Comparison of ENCODE assay signal across 18 cellular contexts in the genomic region with DNA sequence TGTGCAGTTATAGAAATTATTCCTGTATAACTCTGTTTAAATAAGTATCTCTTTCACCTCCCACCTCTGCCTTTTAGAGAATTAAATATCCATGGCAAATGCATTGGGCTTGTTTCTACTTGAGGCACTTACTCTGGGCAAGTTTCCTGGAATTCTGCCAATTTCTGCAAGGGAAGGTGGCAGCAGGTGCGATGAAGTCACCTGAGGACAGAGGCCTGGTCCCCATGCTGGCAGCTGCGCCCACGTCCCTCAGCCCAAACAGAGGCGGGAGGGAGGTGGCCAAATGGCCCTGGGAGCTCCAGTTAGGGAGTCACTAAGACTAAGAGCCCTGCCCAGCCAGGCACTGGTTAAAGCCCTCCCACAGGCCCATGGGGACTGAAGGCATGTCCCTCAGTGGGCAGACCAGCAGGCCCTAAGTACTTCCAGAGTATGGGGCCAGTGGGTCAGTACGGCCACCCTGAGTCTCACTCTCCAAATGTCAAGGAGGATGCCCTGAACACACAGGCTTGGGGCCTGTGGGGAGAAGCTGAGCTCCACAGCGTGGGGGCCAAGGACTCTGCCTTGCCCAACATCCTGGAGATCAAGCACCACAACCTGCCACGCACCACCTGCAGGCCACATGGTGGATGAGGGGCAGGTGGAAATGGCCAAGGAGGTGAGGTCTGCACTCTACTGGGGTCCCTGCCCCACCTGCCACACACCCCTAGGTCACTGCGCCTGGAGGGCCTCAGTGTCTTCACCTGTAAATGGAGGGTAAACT. TPM values are rescaled to one million over a fixed set of nuclear protein-coding genes. Genes with fewer than 3 reads are reported as not detected.
A peak's percentile ranks its signal among the peaks of the same experiment; 100 is the strongest.
DNase-seq lines count a peak whose midpoint lies in the region; ATAC-seq, FAIRE-seq and TF ChIP-seq lines count a peak whose summit lies in the region.
"Had no signal": no experiment of that assay in that cellular context is flagged by ENCODE, and none has a peak within 500 bp of the region (broad histone marks: within the 10 kb centered on the region; RNA-seq: fewer than 3 reads in every experiment).

No MANE protein-coding gene starts in this region.

- H3K36me3 ChIP-seq in pancreas (no peaks in the 10 kb centered on the region), left ventricle myocardium inferior (no peaks in the 10 kb centered on the region)

- FAIRE-seq in pancreas (lab: Jason Lieb, UNC): no peak
- FAIRE-seq: G401.6, HTR-8/SVneo, urothelium cell line had no signal

- intact Hi-C loops in pancreas (cut with DNase I): no loop called here
- intact Hi-C loops in left ventricle myocardium inferior (cut with micrococcal nuclease): no loop called here

- H3K4me3 ChIP-seq in pancreas: no peak overlapping the region
- H3K4me3 ChIP-seq in left ventricle myocardium inferior: no peak overlapping the region

- WGBS in pancreas, 2 donors: 54 to 55% methylated on average over 8 of the region's 8 CpGs

- H3K4me1 ChIP-seq in pancreas (peaks cover 0 to 8% (median 4%) of the 10 kb centered on the region in 3 donors), left ventricle myocardium inferior (no peaks in the 10 kb centered on the region)

- no peak overlapping the region for H3K4me3 Mint-ChIP-seq in WTC11
- H3K4me3 Mint-ChIP-seq: activated naive CD4-positive, alpha-beta T cell treated with anti-CD3 and anti-CD28 coated beads, Interleukin-2, amount 10 ng/mL, durations not matched to agents 7 days and 5 days; CD14-positive monocyte had no signal

- peak; percentile 73 for DNase-seq in NCI-H1436 (lab: John Stamatoyannopoulos, UW)
- DNase-seq in NCI-H1436 treated with DMSO at 0.1 percent for 48 hours (lab: John Stamatoyannopoulos, UW): no peak
- DNase-seq in NCI-H2196 (lab: John Stamatoyannopoulos, UW; ENCODE audit: unreplicated experiment): peak; percentile 89
- DNase-seq in WTC11 (ENCODE audit: low spot score): no peak
- peak in 5 of 6 donors; percentile 56 to 88 (median 78) for DNase-seq in pancreas
- no peak for DNase-seq in activated CD4-positive, alpha-beta T cell treated with anti-CD3 and anti-CD28 coated beads for 48 hours
- DNase-seq in left ventricle myocardium inferior: no peak
- DNase-seq: 8988T; activated CD4-positive, CD25-positive, alpha-beta regulatory T cell; activated CD8-positive, alpha-beta memory T cell treated with anti-CD3 and anti-CD28 coated beads, Interleukin-2, amount 50 U/mL, for 48 hours; activated naive CD4-positive, alpha-beta T cell treated with anti-CD3 and anti-CD28 coated beads, Interleukin-2, amount 10 ng/mL, durations not matched to agents 7 days and 5 days; occipital lobe; stimulated activated naive CD4-positive, alpha-beta T cell had no signal

- POLR2A ChIA-PET in WTC11 (lab: Charles Lee): no interaction called here

- no peaks in the 10 kb centered on the region; the same call in 1 of the 2 replicates for H3K36me3 Mint-ChIP-seq in WTC11
- H3K36me3 Mint-ChIP-seq: CD14-positive monocyte had no signal

- peaks cover 6% of the 10 kb centered on the region for H3K4me1 Mint-ChIP-seq in WTC11

- no peaks in the 10 kb centered on the region for H3K9me3 Mint-ChIP-seq in WTC11
- H3K9me3 Mint-ChIP-seq: activated naive CD4-positive, alpha-beta T cell treated with anti-CD3 and anti-CD28 coated beads, Interleukin-2, amount 10 ng/mL, durations not matched to agents 7 days and 5 days had no signal

- no peak for ATAC-seq in WTC11
- peak; percentile 90 to 96 (median 93) for ATAC-seq in pancreas
- no peak for ATAC-seq in GM21423 (IDR thresholded peaks at IDR 0.05; ENCODE audit: unreplicated experiment)

- H3K9me3 ChIP-seq in pancreas: no peaks in the 10 kb centered on the region
- H3K9me3 ChIP-seq in left ventricle myocardium inferior (replicated peaks): no peaks in the 10 kb centered on the region

- no peak for TF ChIP-seq CTCF in WTC11 (IDR thresholded peaks at IDR 0.05)
- no peak for TF ChIP-seq CTCF in pancreas (IDR thresholded peaks at IDR 0.05)
- TF ChIP-seq CTCF in left ventricle myocardium inferior (IDR thresholded peaks at IDR 0.05; ENCODE audit: borderline replicate concordance): no peak

- CTCF ChIA-PET in WTC11 (lab: Charles Lee): interaction anchor here (0.9 kb wide), 1 partner anchor 40 kb away, joined by 3 read pairs; no protein-coding TSS in a partner anchor

- H3K27ac ChIP-seq in pancreas (no peak overlapping the region), left ventricle myocardium inferior (replicated peaks) (no peak overlapping the region)

- H3K27me3 ChIP-seq in pancreas (no peaks in the 10 kb centered on the region), left ventricle myocardium inferior (ENCODE audit: low read depth) (no peaks in the 10 kb centered on the region)

- no peaks in the 10 kb centered on the region for H3K27me3 Mint-ChIP-seq in WTC11 (ENCODE audit: low read depth)
- H3K27me3 Mint-ChIP-seq: activated naive CD4-positive, alpha-beta T cell treated with anti-CD3 and anti-CD28 coated beads, Interleukin-2, amount 10 ng/mL, durations not matched to agents 7 days and 5 days had no signal

- H3K27ac Mint-ChIP-seq in WTC11: 0 out of 2 replicates have a peak overlapping the region, but pooled peaks have one; percentile 70
- H3K27ac Mint-ChIP-seq: activated naive CD4-positive, alpha-beta T cell treated with anti-CD3 and anti-CD28 coated beads, Interleukin-2, amount 10 ng/mL, durations not matched to agents 7 days and 5 days had no signal

TF ChIP-seq in WTC11, 78 proteins besides CTCF, POLR2A, EP300 and RAD21:
- no peak for TF ChIP-seq SOX15 (CRISPR knock-in tag; IDR thresholded peaks at IDR 0.05)
- TF ChIP-seq RELA (CRISPR knock-in tag; IDR thresholded peaks at IDR 0.05; ENCODE audit: borderline replicate concordance): no peak
- no peak for TF ChIP-seq ZNF317 (CRISPR knock-in tag; IDR thresholded peaks at IDR 0.05; ENCODE audit: borderline replicate concordance, low read depth)
- no peak for TF ChIP-seq HMGA2 (CRISPR knock-in tag; IDR thresholded peaks at IDR 0.05)
- TF ChIP-seq CBFB (CRISPR knock-in tag; IDR thresholded peaks at IDR 0.05; ENCODE audit: low read depth): no peak
- TF ChIP-seq, protein P1, sequence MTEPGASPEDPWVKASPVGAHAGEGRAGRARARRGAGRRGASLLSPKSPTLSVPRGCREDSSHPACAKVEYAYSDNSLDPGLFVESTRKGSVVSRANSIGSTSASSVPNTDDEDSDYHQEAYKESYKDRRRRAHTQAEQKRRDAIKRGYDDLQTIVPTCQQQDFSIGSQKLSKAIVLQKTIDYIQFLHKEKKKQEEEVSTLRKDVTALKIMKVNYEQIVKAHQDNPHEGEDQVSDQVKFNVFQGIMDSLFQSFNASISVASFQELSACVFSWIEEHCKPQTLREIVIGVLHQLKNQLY (CRISPR knock-in tag; IDR thresholded peaks at IDR 0.05): no peak
- TF ChIP-seq, protein P2, sequence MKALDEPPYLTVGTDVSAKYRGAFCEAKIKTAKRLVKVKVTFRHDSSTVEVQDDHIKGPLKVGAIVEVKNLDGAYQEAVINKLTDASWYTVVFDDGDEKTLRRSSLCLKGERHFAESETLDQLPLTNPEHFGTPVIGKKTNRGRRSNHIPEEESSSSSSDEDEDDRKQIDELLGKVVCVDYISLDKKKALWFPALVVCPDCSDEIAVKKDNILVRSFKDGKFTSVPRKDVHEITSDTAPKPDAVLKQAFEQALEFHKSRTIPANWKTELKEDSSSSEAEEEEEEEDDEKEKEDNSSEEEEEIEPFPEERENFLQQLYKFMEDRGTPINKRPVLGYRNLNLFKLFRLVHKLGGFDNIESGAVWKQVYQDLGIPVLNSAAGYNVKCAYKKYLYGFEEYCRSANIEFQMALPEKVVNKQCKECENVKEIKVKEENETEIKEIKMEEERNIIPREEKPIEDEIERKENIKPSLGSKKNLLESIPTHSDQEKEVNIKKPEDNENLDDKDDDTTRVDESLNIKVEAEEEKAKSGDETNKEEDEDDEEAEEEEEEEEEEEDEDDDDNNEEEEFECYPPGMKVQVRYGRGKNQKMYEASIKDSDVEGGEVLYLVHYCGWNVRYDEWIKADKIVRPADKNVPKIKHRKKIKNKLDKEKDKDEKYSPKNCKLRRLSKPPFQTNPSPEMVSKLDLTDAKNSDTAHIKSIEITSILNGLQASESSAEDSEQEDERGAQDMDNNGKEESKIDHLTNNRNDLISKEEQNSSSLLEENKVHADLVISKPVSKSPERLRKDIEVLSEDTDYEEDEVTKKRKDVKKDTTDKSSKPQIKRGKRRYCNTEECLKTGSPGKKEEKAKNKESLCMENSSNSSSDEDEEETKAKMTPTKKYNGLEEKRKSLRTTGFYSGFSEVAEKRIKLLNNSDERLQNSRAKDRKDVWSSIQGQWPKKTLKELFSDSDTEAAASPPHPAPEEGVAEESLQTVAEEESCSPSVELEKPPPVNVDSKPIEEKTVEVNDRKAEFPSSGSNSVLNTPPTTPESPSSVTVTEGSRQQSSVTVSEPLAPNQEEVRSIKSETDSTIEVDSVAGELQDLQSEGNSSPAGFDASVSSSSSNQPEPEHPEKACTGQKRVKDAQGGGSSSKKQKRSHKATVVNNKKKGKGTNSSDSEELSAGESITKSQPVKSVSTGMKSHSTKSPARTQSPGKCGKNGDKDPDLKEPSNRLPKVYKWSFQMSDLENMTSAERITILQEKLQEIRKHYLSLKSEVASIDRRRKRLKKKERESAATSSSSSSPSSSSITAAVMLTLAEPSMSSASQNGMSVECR (CRISPR knock-in tag; IDR thresholded peaks at IDR 0.05; ENCODE audit: borderline replicate concordance): no peak
- TF ChIP-seq GRHL2 (CRISPR knock-in tag; IDR thresholded peaks at IDR 0.05; ENCODE audit: insufficient replicate concordance, severe bottlenecking): no peak
- TF ChIP-seq, protein P3, sequence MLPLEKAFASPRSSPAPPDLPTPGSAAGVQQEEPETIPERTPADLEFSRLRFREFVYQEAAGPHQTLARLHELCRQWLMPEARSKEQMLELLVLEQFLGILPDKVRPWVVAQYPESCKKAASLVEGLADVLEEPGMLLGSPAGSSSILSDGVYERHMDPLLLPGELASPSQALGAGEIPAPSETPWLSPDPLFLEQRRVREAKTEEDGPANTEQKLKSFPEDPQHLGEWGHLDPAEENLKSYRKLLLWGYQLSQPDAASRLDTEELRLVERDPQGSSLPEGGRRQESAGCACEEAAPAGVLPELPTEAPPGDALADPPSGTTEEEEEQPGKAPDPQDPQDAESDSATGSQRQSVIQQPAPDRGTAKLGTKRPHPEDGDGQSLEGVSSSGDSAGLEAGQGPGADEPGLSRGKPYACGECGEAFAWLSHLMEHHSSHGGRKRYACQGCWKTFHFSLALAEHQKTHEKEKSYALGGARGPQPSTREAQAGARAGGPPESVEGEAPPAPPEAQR (CRISPR knock-in tag; IDR thresholded peaks at IDR 0.05): no peak
- TF ChIP-seq ZNF671 (CRISPR knock-in tag; IDR thresholded peaks at IDR 0.05): no peak

RNA-seq across cellular contexts. Expression of a gene that starts 19.4 kb away (rescaled TPM):
- total RNA-seq in WTC11 (2021) (133 to 151 TPM (median 137 TPM) in 3 replicates), pancreas (1 to 10 TPM; 3.1 to 7.6 (median 5.2) TPM), left ventricle myocardium inferior (8.6 TPM)
- 1 to 10 TPM; 3.8 to 7.0 TPM for polyA plus RNA-seq in pancreas

RNA-seq across cellular contexts. Expression of a gene that starts 45.6 kb away (rescaled TPM):
- 1.9 to 2.7 TPM (median 1.9 TPM) in 3 replicates for total RNA-seq in WTC11 (2021)
- total RNA-seq in pancreas: under 1 TPM in 3 of 6 donors, not detected in 3; 0.03 to 0.31 (median 0.09) TPM
- not detected for polyA plus RNA-seq in pancreas
- not detected for total RNA-seq in left ventricle myocardium inferior
- polyA plus RNA-seq: CD14-positive monocyte had no signal

RNA-seq across cellular contexts. Expression of a gene that starts 50.4 kb away (rescaled TPM):
- total RNA-seq in WTC11 (2021): 46.1 to 70.3 TPM (median 68.1 TPM) in 3 replicates
- total RNA-seq in pancreas: 1 to 10 TPM in 1 of 6 donors, under 1 TPM in 5; 0.31 to 2.5 (median 0.68) TPM
- under 1 TPM; 0.28 to 0.99 TPM for polyA plus RNA-seq in pancreas
- 0.41 TPM for total RNA-seq in left ventricle myocardium inferior
- total RNA-seq: occipital lobe had no signal
- polyA plus RNA-seq: CD14-positive monocyte had no signal

Comparison
In these comparisons a context has a peak if more than half of its experiments do, and no peak if none do; other contexts are left out.
1. DNase-seq: peak in NCI-H1436 (single experiment), NCI-H2196 (single experiment) and pancreas (5 of 6); none in NCI-H1436 treated with DMSO at 0.1 percent for 48 hours (single experiment), WTC11 (single experiment), activated CD4-positive, alpha-beta T cell treated with anti-CD3 and anti-CD28 coated beads for 48 hours (single experiment) and left ventricle myocardium inferior (single experiment).
2. ATAC-seq: peak in pancreas (4 of 4); none in WTC11 (single experiment) and GM21423 (single experiment).
3. RNA of a gene that starts 19.4 kb away (total RNA-seq): 133 to 151 TPM in WTC11; 8.6 TPM in left ventricle myocardium inferior (single experiment) and 3.1 to 7.6 TPM in pancreas; every median in the first group is over 10 times any median in the second.
4. RNA of a gene that starts 50.4 kb away (total RNA-seq): 46.1 to 70.3 TPM in WTC11; 0.31 to 2.5 TPM in pancreas and 0.41 TPM in left ventricle myocardium inferior (single experiment); every median in the first group is over 10 times any median in the second.